Comparison of ENCODE assay signal across 1 cellular context in the genomic region with DNA sequence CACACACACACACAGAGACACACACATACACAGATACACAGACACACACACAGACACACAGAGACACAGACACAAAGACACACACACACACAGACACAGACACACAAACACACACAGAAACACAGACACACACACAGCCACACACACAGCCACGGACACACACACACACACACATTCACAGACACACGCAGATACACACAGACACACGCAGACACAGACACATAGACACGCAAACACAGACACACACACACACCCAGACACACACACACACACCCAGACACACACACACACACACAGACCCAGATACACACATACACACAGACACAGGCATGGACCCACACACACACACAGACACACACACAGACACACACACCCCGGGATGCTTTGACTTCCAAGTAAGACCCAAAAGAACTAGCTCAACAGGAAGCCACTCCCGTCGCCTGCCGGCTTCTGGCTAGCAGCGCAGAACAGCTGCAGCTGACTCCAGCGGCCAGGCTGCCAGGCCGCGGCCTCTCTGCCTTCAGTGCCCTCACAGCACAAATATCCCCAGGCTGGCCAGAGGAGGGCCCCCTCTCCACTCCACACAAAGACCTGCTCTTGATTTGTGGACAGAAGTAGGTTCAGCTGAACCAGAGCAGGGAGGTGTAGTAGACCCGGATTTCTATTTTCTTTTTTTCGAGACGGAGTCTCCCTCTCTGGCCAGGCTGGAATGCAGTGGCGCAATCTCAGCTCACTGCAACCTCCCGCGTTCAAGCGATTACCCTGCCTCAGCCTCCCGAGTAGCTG.
TF ChIP-seq lines count a peak whose summit lies in the region.

No MANE protein-coding gene starts in this region.

TF ChIP-seq in GM12878, 131 proteins besides CTCF, POLR2A, EP300 and RAD21:
- TF ChIP-seq, protein P1, sequence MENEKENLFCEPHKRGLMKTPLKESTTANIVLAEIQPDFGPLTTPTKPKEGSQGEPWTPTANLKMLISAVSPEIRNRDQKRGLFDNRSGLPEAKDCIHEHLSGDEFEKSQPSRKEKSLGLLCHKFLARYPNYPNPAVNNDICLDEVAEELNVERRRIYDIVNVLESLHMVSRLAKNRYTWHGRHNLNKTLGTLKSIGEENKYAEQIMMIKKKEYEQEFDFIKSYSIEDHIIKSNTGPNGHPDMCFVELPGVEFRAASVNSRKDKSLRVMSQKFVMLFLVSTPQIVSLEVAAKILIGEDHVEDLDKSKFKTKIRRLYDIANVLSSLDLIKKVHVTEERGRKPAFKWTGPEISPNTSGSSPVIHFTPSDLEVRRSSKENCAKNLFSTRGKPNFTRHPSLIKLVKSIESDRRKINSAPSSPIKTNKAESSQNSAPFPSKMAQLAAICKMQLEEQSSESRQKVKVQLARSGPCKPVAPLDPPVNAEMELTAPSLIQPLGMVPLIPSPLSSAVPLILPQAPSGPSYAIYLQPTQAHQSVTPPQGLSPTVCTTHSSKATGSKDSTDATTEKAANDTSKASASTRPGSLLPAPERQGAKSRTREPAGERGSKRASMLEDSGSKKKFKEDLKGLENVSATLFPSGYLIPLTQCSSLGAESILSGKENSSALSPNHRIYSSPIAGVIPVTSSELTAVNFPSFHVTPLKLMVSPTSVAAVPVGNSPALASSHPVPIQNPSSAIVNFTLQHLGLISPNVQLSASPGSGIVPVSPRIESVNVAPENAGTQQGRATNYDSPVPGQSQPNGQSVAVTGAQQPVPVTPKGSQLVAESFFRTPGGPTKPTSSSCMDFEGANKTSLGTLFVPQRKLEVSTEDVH (IDR thresholded peaks at IDR 0.05; ENCODE audit: low read depth, partially characterized antibody) = no peak
- TF ChIP-seq IKZF1 (conservative IDR thresholded peaks at IDR 0.05) (peak; percentile 54), ASH2L (IDR thresholded peaks at IDR 0.05; ENCODE audit: borderline replicate concordance, low read depth) (no peak), PAX5 (IDR thresholded peaks at IDR 0.05; ENCODE audit: borderline replicate concordance, low read depth, low read length) (peak; percentile 67; the same call in 1 of the 2 replicates), BHLHE40 (IDR thresholded peaks at IDR 0.05; ENCODE audit: borderline replicate concordance in 1 of 2, low read depth in 2 of 2, low read length in 1 of 2) (peak in 1 of 2 experiments; percentile 40; a peak in 1 of 4 replicates), SUPT20H (IDR thresholded peaks at IDR 0.05; ENCODE audit: borderline replicate concordance, control insufficient read depth, low read depth, low read length) (no peak), TCF12 (IDR thresholded peaks at IDR 0.05; ENCODE audit: low read depth, low read length) (peak; percentile 71; the same call in 1 of the 2 replicates), EED (IDR thresholded peaks at IDR 0.05; ENCODE audit: low read depth) (0 out of 2 replicates have a peak, but pooled peaks have one; percentile 15), SMC3 (IDR thresholded peaks at IDR 0.05; ENCODE audit: borderline replicate concordance, low read length) (peak; percentile 89), SMARCA5 (IDR thresholded peaks at IDR 0.05) (peak; percentile 69; the same call in 1 of the 2 replicates), ZNF622 (IDR thresholded peaks at IDR 0.05) (no peak), HCFC1 (IDR thresholded peaks at IDR 0.05; ENCODE audit: low read length) (no peak), YY1 (IDR thresholded peaks at IDR 0.05; ENCODE audit: low read depth, low read length) (peak; percentile 69; the same call in 1 of the 2 replicates), SMAD5 (IDR thresholded peaks at IDR 0.05; ENCODE audit: low read depth) (no peak), IRF4 (IDR thresholded peaks at IDR 0.05; ENCODE audit: low read depth, low read length) (no peak), BRCA1 (IDR thresholded peaks at IDR 0.05; ENCODE audit: low read depth, low read length) (no peak), HDGF (IDR thresholded peaks at IDR 0.05) (peak; percentile 98), EGR1 (IDR thresholded peaks at IDR 0.05; ENCODE audit: borderline replicate concordance in 1 of 2, low read depth in 2 of 2, low read length in 2 of 2) (no peak), NBN (IDR thresholded peaks at IDR 0.05) (peak; percentile 91), POLR2AphosphoS2 (IDR thresholded peaks at IDR 0.05; ENCODE audit: low read depth, low read length) (no peak), STAT3 (IDR thresholded peaks at IDR 0.05; ENCODE audit: low read depth, low read length) (no peak)
- TF ChIP-seq, protein P2, sequence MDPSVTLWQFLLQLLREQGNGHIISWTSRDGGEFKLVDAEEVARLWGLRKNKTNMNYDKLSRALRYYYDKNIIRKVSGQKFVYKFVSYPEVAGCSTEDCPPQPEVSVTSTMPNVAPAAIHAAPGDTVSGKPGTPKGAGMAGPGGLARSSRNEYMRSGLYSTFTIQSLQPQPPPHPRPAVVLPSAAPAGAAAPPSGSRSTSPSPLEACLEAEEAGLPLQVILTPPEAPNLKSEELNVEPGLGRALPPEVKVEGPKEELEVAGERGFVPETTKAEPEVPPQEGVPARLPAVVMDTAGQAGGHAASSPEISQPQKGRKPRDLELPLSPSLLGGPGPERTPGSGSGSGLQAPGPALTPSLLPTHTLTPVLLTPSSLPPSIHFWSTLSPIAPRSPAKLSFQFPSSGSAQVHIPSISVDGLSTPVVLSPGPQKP (IDR thresholded peaks at IDR 0.05; ENCODE audit: low read depth, low read length) = no peak
- TF ChIP-seq, protein P3, sequence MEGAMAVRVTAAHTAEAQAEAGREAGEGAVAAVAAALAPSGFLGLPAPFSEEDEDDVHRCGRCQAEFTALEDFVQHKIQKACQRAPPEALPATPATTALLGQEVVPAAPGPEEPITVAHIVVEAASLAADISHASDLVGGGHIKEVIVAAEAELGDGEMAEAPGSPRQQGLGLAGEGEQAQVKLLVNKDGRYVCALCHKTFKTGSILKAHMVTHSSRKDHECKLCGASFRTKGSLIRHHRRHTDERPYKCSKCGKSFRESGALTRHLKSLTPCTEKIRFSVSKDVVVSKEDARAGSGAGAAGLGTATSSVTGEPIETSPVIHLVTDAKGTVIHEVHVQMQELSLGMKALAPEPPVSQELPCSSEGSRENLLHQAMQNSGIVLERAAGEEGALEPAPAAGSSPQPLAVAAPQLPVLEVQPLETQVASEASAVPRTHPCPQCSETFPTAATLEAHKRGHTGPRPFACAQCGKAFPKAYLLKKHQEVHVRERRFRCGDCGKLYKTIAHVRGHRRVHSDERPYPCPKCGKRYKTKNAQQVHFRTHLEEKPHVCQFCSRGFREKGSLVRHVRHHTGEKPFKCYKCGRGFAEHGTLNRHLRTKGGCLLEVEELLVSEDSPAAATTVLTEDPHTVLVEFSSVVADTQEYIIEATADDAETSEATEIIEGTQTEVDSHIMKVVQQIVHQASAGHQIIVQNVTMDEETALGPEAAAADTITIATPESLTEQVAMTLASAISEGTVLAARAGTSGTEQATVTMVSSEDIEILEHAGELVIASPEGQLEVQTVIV (IDR thresholded peaks at IDR 0.05; ENCODE audit: borderline replicate concordance, partially characterized antibody) = peak; percentile 30
- TF ChIP-seq, protein P4, sequence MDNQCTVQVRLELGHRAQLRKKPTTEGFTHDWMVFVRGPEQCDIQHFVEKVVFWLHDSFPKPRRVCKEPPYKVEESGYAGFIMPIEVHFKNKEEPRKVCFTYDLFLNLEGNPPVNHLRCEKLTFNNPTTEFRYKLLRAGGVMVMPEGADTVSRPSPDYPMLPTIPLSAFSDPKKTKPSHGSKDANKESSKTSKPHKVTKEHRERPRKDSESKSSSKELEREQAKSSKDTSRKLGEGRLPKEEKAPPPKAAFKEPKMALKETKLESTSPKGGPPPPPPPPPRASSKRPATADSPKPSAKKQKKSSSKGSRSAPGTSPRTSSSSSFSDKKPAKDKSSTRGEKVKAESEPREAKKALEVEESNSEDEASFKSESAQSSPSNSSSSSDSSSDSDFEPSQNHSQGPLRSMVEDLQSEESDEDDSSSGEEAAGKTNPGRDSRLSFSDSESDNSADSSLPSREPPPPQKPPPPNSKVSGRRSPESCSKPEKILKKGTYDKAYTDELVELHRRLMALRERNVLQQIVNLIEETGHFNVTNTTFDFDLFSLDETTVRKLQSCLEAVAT (IDR thresholded peaks at IDR 0.05) = 0 out of 2 replicates have a peak, but pooled peaks have one; percentile 33
TF ChIP-seq in GM12878: peak in this region for 12.
